12 cellular contexts compared by ENCODE assay signal in genomic region chr3:185702564-185703225, GRCh38.
DNase-seq lines count a peak whose midpoint lies in the region; ATAC-seq, FAIRE-seq and TF ChIP-seq lines count a peak whose summit lies in the region.
"Had no signal": no experiment of that assay in that cellular context is flagged by ENCODE, and none has a peak within 500 bp of the region (broad histone marks: within the 10 kb centered on the region; RNA-seq: fewer than 3 reads in every experiment).

No MANE protein-coding gene starts in this region.

- intact Hi-C loops in PC-3 (cut with micrococcal nuclease) = no loop called here

- H3K4me1 Mint-ChIP-seq in glutamatergic neuron (ENCODE audit: low read depth, unreplicated experiment) = peaks cover 22% of the 10 kb centered on the region
- H3K4me1 Mint-ChIP-seq in activated CD4-positive, alpha-beta memory T cell treated with anti-CD3 and anti-CD28 coated beads, Interleukin-2, amount 10 ng/mL, durations not matched to agents 7 days and 5 days = no peaks in the 10 kb centered on the region

- H3K4me2 ChIP-seq in PC-3 (ENCODE audit: low read length) = no peak overlapping the region
- H3K4me2 ChIP-seq: KMS-11 had no signal

- H3K27me3 Mint-ChIP-seq in glutamatergic neuron (ENCODE audit: unreplicated experiment) = no peaks in the 10 kb centered on the region
- peaks cover 25% of the 10 kb centered on the region for H3K27me3 Mint-ChIP-seq in activated CD4-positive, alpha-beta memory T cell treated with anti-CD3 and anti-CD28 coated beads, Interleukin-2, amount 10 ng/mL, durations not matched to agents 7 days and 5 days

- no peaks in the 10 kb centered on the region for H3F3A ChIP-seq in PC-3 (ENCODE audit: low read length, unreplicated experiment)

- FAIRE-seq in small intestine (lab: Jason Lieb, UNC) = no peak
- FAIRE-seq: G401.6 had no signal

- H3K9ac ChIP-seq in PC-3 (ENCODE audit: low read length) = no peak overlapping the region
- H3K9ac ChIP-seq: KMS-11 had no signal

- DNase-seq in NCI-H2107 treated with DMSO at 0.1 percent for 48 hours (lab: John Stamatoyannopoulos, UW; ENCODE audit: unreplicated experiment) = peak; percentile 84
- no peak for DNase-seq in NCI-H2107 (lab: John Stamatoyannopoulos, UW)
- DNase-seq in PC-3 = no peak
- no peak for DNase-seq in glutamatergic neuron
- peak; percentile 77 for DNase-seq in small intestine
- DNase-seq in stimulated activated CD4-positive, alpha-beta T cell treated with anti-CD3 and anti-CD28 coated beads, Interleukin-15, amount 100 ng/mL, for 24 hours = no peak
- no peak for DNase-seq in activated CD4-positive, alpha-beta memory T cell treated with anti-CD3 and anti-CD28 coated beads, Interleukin-2, amount 10 ng/mL, durations not matched to agents 7 days and 5 days
- no peak for DNase-seq in Ammon's horn (ENCODE audit: low spot score)
- DNase-seq: effector memory CD8-positive, alpha-beta T cell; NK-92 treated with Interleukin-12 subunit alpha and Interleukin-12 subunit beta, amount 100 ng/mL, for 24 hours had no signal

- H3K36me3 ChIP-seq in PC-3 (ENCODE audit: low read depth, low read length) = 0 out of 2 replicates have a peak, but pooled peaks cover 5% of the 10 kb centered on the region
- no peaks in the 10 kb centered on the region for H3K36me3 ChIP-seq in small intestine (ENCODE audit: control insufficient read depth in 2 of 2, insufficient read depth in 2 of 2, low read length in 2 of 2)

- no peak overlapping the region for H3K4me3 ChIP-seq in PC-3 (ENCODE audit: low read length)
- H3K4me3 ChIP-seq in small intestine (ENCODE audit: low read depth in 1 of 2, low read length in 2 of 2) = no peak overlapping the region

- TF ChIP-seq CTCF in PC-3 (conservative IDR thresholded peaks at IDR 0.05; ENCODE audit: low read depth, low read length) (no peak), glutamatergic neuron (IDR thresholded peaks at IDR 0.05; ENCODE audit: partially characterized antibody, unreplicated experiment) (no peak)

- ATAC-seq in PC-3 = peak; percentile 69
- ATAC-seq: effector memory CD8-positive, alpha-beta T cell had no signal

- H3K27ac ChIP-seq in PC-3 (ENCODE audit: low read length) (peak overlapping the region; percentile 13), small intestine (ENCODE audit: low read depth in 1 of 2, low read length in 1 of 2) (peak overlapping the region; percentile 78 to 85)
- H3K27ac ChIP-seq: KMS-11 had no signal

- H3K36me3 Mint-ChIP-seq in glutamatergic neuron (ENCODE audit: unreplicated experiment) = no peaks in the 10 kb centered on the region
- no peaks in the 10 kb centered on the region for H3K36me3 Mint-ChIP-seq in activated CD4-positive, alpha-beta memory T cell treated with anti-CD3 and anti-CD28 coated beads, Interleukin-2, amount 10 ng/mL, durations not matched to agents 7 days and 5 days (ENCODE audit: low read depth)

- peaks cover 3% of the 10 kb centered on the region for H3K9me3 Mint-ChIP-seq in glutamatergic neuron (ENCODE audit: unreplicated experiment)
- H3K9me3 Mint-ChIP-seq in activated CD4-positive, alpha-beta memory T cell treated with anti-CD3 and anti-CD28 coated beads, Interleukin-2, amount 10 ng/mL, durations not matched to agents 7 days and 5 days = no peaks in the 10 kb centered on the region
- H3K9me3 Mint-ChIP-seq: effector memory CD8-positive, alpha-beta T cell had no signal

- H2AFZ ChIP-seq in PC-3 (ENCODE audit: low read length) = no peak overlapping the region

- H3K27me3 ChIP-seq in PC-3 (ENCODE audit: low read length) = no peaks in the 10 kb centered on the region
- no peaks in the 10 kb centered on the region for H3K27me3 ChIP-seq in small intestine (ENCODE audit: control insufficient read depth in 2 of 2, insufficient read depth in 2 of 2, low read length in 2 of 2)

- peak overlapping the region; percentile 45 for H3K27ac Mint-ChIP-seq in glutamatergic neuron (ENCODE audit: unreplicated experiment)
- H3K27ac Mint-ChIP-seq in activated CD4-positive, alpha-beta memory T cell treated with anti-CD3 and anti-CD28 coated beads, Interleukin-2, amount 10 ng/mL, durations not matched to agents 7 days and 5 days = no peak overlapping the region
- H3K27ac Mint-ChIP-seq: effector memory CD8-positive, alpha-beta T cell had no signal

- peaks cover 85% of the 10 kb centered on the region for H3K79me2 ChIP-seq in PC-3 (ENCODE audit: low read length)

- H3K4me1 ChIP-seq in PC-3 (ENCODE audit: insufficient read depth, low read length) = no peaks in the 10 kb centered on the region; the same call in 1 of the 2 replicates
- H3K4me1 ChIP-seq in small intestine (ENCODE audit: control insufficient read depth in 2 of 2, insufficient read depth in 1 of 2, low read depth in 1 of 2, low read length in 1 of 2) = peaks cover 4 to 5% of the 10 kb centered on the region in 2 donors

- 14 to 36% (median 22%) methylated on average over 7 of the region's 7 CpGs for WGBS in small intestine, 3 donors

- H3K4me3 Mint-ChIP-seq in glutamatergic neuron (ENCODE audit: unreplicated experiment) = peak overlapping the region; percentile 48
- H3K4me3 Mint-ChIP-seq in activated CD4-positive, alpha-beta memory T cell treated with anti-CD3 and anti-CD28 coated beads, Interleukin-2, amount 10 ng/mL, durations not matched to agents 7 days and 5 days = no peak overlapping the region
- H3K4me3 Mint-ChIP-seq: effector memory CD8-positive, alpha-beta T cell had no signal

- H3K9me2 ChIP-seq in PC-3 (replicated peaks; ENCODE audit: low read length) = no peaks in the 10 kb centered on the region

- CTCF ChIA-PET in PC-3 (lab: Charles Lee) = no interaction called here
- CTCF ChIA-PET in activated CD4-positive, alpha-beta memory T cell treated with anti-CD3 and anti-CD28 coated beads, Interleukin-2, amount 10 ng/mL, durations not matched to agents 7 days and 5 days (lab: Charles Lee) = no interaction called here

- H3K9me3 ChIP-seq in PC-3 (ENCODE audit: low read length) (no peaks in the 10 kb centered on the region), small intestine (ENCODE audit: control insufficient read depth, low read depth) (no peaks in the 10 kb centered on the region)

- POLR2A ChIA-PET in PC-3 (lab: Charles Lee; ENCODE audit: unreplicated experiment) = no interaction called here
- POLR2A ChIA-PET in activated CD4-positive, alpha-beta memory T cell treated with anti-CD3 and anti-CD28 coated beads, Interleukin-2, amount 10 ng/mL, durations not matched to agents 7 days and 5 days (lab: Charles Lee) = no interaction called here

- no peaks in the 10 kb centered on the region for H4K20me1 ChIP-seq in PC-3 (ENCODE audit: low read length)

- no TSS peak for BruUV-seq in PC-3 (replicated peaks; lab: Mats Ljungman, UMichigan)

Comparison
In these comparisons a context has a peak if more than half of its experiments do, and no peak if none do; other contexts are left out.
1. DNase-seq: peak in NCI-H2107 treated with DMSO at 0.1 percent for 48 hours (single experiment) and small intestine (single experiment); none in NCI-H2107 (single experiment), PC-3 (single experiment), glutamatergic neuron (single experiment), stimulated activated CD4-positive, alpha-beta T cell treated with anti-CD3 and anti-CD28 coated beads, Interleukin-15, amount 100 ng/mL, for 24 hours (single experiment), activated CD4-positive, alpha-beta memory T cell treated with anti-CD3 and anti-CD28 coated beads, Interleukin-2, amount 10 ng/mL, durations not matched to agents 7 days and 5 days (single experiment) and Ammon's horn (single experiment).